Comparison of ENCODE assay signal across 15 cellular contexts in the genomic region with DNA sequence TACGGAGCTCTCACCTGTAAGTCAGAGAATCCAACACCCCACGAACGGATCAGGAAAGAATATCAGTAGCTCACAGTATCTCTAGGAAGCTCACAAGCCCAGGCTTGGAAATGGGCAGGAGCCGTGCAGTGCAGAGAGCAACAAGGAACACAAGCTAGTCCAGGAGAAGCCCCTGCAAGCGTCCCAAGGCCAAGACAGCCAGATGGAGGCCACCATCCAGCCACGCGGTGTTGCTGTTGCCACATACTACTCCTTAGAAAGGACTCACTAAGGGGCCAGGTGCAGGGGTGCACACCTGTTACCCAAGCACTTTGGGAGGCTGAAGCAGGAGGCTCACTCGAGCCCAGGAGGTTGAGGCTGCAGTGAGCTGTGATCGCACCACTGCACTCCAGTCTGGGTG. TPM values are rescaled to one million over a fixed set of nuclear protein-coding genes. Genes with fewer than 3 reads are reported as not detected.
DNase-seq lines count a peak whose midpoint lies in the region; ATAC-seq and TF ChIP-seq lines count a peak whose summit lies in the region.
"Had no signal": no experiment of that assay in that cellular context is flagged by ENCODE, and none has a peak within 500 bp of the region (broad histone marks: within the 10 kb centered on the region; RNA-seq: fewer than 3 reads in every experiment).

No MANE protein-coding gene starts in this region.

- no peak overlapping the region for H3K27ac Mint-ChIP-seq in natural killer cell treated with Interleukin-12 subunit alpha and Interleukin-12 subunit beta and Interleukin-15 and Interleukin-18, amount 100 ng/mL, for 72 hours
- H3K27ac Mint-ChIP-seq in natural killer cell (no peak overlapping the region), chondrocyte (ENCODE audit: unreplicated experiment) (no peak overlapping the region)
- H3K27ac Mint-ChIP-seq: B cell; CD4-positive, CD25-positive, alpha-beta regulatory T cell; CD8-positive, alpha-beta T cell; GM23338; H9 had no signal

- no peaks in the 10 kb centered on the region for H3K4me1 Mint-ChIP-seq in natural killer cell treated with Interleukin-12 subunit alpha and Interleukin-12 subunit beta and Interleukin-15 and Interleukin-18, amount 100 ng/mL, for 72 hours (ENCODE audit: low read depth in 2 of 2)
- H3K4me1 Mint-ChIP-seq in natural killer cell (no peaks in the 10 kb centered on the region), chondrocyte (ENCODE audit: low read depth) (peaks cover 6% of the 10 kb centered on the region)
- H3K4me1 Mint-ChIP-seq: B cell; CD4-positive, CD25-positive, alpha-beta regulatory T cell; GM23338; H9 had no signal

- no peak for ATAC-seq in natural killer cell treated with Interleukin-12 subunit alpha and Interleukin-12 subunit beta and Interleukin-15 and Interleukin-18, amount 100 ng/mL, for 72 hours
- no peak for ATAC-seq in natural killer cell
- ATAC-seq: CD8-positive, alpha-beta T cell; GM23338; HCT116 had no signal

- no peaks in the 10 kb centered on the region for H3K9me3 Mint-ChIP-seq in natural killer cell treated with Interleukin-12 subunit alpha and Interleukin-12 subunit beta and Interleukin-15 and Interleukin-18, amount 100 ng/mL, for 72 hours
- H3K9me3 Mint-ChIP-seq in natural killer cell = no peaks in the 10 kb centered on the region
- no peaks in the 10 kb centered on the region for H3K9me3 Mint-ChIP-seq in chondrocyte (ENCODE audit: low read depth)
- H3K9me3 Mint-ChIP-seq: CD8-positive, alpha-beta T cell had no signal

- no peak for TF ChIP-seq CTCF in natural killer cell (IDR thresholded peaks at IDR 0.05)
- TF ChIP-seq CTCF in chondrocyte (IDR thresholded peaks at IDR 0.05) = no peak

- H3K27me3 Mint-ChIP-seq in natural killer cell treated with Interleukin-12 subunit alpha and Interleukin-12 subunit beta and Interleukin-15 and Interleukin-18, amount 100 ng/mL, for 72 hours = peaks cover 9 to 19% of the 10 kb centered on the region in 2 donors
- H3K27me3 Mint-ChIP-seq in natural killer cell (ENCODE audit: low read depth in 2 of 2) (peaks cover 5 to 17% of the 10 kb centered on the region in 2 donors), chondrocyte (ENCODE audit: low read depth) (no peaks in the 10 kb centered on the region)

- intact Hi-C loops in natural killer cell (cut with micrococcal nuclease) = no loop called here
- intact Hi-C loops in posterior vena cava (cut with DNase I) = no loop called here

- H3K36me3 Mint-ChIP-seq in natural killer cell treated with Interleukin-12 subunit alpha and Interleukin-12 subunit beta and Interleukin-15 and Interleukin-18, amount 100 ng/mL, for 72 hours = peaks cover 4% of the 10 kb centered on the region
- H3K36me3 Mint-ChIP-seq in natural killer cell (no peaks in the 10 kb centered on the region), chondrocyte (ENCODE audit: low read depth) (peaks cover 4% of the 10 kb centered on the region)
- H3K36me3 Mint-ChIP-seq: CD4-positive, CD25-positive, alpha-beta regulatory T cell; CD8-positive, alpha-beta T cell had no signal

- peak; percentile 23 for DNase-seq in natural killer cell treated with Interleukin-12 subunit alpha and Interleukin-12 subunit beta and Interleukin-15 and Interleukin-18, amount 100 ng/mL, for 72 hours (ENCODE audit: low spot score)
- DNase-seq in natural killer cell (no peak), chondrocyte (ENCODE audit: low spot score) (peak; percentile 64), posterior vena cava (ENCODE audit: low spot score) (peak; percentile 62), NCI-H345 (lab: John Stamatoyannopoulos, UW) (no peak), hypothalamus (lab: John Stamatoyannopoulos, UW) (no peak)
- DNase-seq: Caco-2; CD4-positive, CD25-positive, alpha-beta regulatory T cell; CD8-positive, alpha-beta T cell; DMS 273 treated with DMSO at 0.1 percent for 48 hours; GF-D8; H9 had no signal

- H3K4me3 Mint-ChIP-seq in natural killer cell treated with Interleukin-12 subunit alpha and Interleukin-12 subunit beta and Interleukin-15 and Interleukin-18, amount 100 ng/mL, for 72 hours = no peak overlapping the region
- H3K4me3 Mint-ChIP-seq in natural killer cell (no peak overlapping the region), chondrocyte (ENCODE audit: unreplicated experiment) (no peak overlapping the region)
- H3K4me3 Mint-ChIP-seq: B cell; CD4-positive, CD25-positive, alpha-beta regulatory T cell; CD8-positive, alpha-beta T cell; GM23338; H9 had no signal

RNA-seq across cellular contexts. Expression of a gene that starts 15.4 kb away (rescaled TPM):
- total RNA-seq in natural killer cell treated with Interleukin-12 subunit alpha and Interleukin-12 subunit beta and Interleukin-15 and Interleukin-18, amount 100 ng/mL, for 72 hours = 1 to 10 TPM; 1.9 to 6.7 TPM
- total RNA-seq in natural killer cell (1 to 10 TPM; 3.9 to 5.1 (median 4.8) TPM), chondrocyte (17.7 to 34.2 TPM (median 19.3 TPM) in 3 replicates), posterior vena cava (10 to 100 TPM; 12.9 to 17.9 TPM)

RNA-seq across cellular contexts. Expression of a gene that starts 17.7 kb away (rescaled TPM):
- 10 to 100 TPM in 1 of 2 donors, 1 to 10 TPM in 1; 9.6 to 10.7 TPM for total RNA-seq in natural killer cell treated with Interleukin-12 subunit alpha and Interleukin-12 subunit beta and Interleukin-15 and Interleukin-18, amount 100 ng/mL, for 72 hours
- total RNA-seq in natural killer cell = 1 to 10 TPM; 5.5 to 6.8 (median 6.5) TPM
- 13.7 to 27.6 TPM (median 15.7 TPM) in 3 replicates for total RNA-seq in chondrocyte
- 10 to 100 TPM; 11.9 to 14.3 TPM for total RNA-seq in posterior vena cava

Comparison
In these comparisons a context has a peak if more than half of its experiments do, and no peak if none do; other contexts are left out.
1. DNase-seq: peak in natural killer cell treated with Interleukin-12 subunit alpha and Interleukin-12 subunit beta and Interleukin-15 and Interleukin-18, amount 100 ng/mL, for 72 hours (single experiment), chondrocyte (single experiment) and posterior vena cava (single experiment); none in natural killer cell (single experiment), NCI-H345 (single experiment) and hypothalamus (0 of 51).